In the genomic region with DNA sequence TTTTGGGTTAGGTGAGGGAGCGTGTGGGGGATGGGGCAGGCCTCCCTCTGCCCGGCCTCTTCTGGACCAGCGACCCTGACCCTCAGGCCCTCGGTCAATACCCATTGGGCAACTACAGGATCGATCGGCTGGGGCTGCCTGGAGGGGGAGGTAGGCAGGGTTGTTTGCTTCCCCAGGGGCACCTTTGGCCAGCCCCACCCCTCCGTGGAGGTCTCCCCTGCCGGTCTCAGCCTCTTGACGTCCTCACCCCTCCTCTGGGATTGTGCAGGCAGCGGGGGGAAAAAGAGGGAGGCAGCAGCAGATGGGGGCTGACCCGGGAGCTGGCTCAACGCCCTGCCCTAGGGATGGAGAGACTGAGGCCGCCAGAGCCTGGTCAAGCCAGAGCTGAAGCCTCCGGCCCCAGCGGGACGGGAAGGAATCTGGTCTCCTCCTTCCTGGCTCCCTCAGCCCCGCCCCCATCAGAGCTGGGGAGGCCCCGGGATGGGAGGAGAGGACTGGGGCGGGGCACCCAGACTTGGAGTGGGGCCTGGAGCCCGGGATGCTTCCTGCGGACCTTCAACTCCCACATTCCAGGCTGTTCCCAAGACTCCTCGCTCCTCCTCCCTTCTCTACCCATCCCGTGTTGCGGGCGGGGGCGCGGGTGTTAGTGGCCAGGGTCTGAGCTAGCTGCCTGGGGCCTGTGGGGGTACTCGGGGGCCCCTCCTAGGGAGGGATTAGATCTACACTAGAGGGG, we compare ENCODE assay signal across 1 cellular context.
TF ChIP-seq lines count a peak whose summit lies in the region.

No MANE protein-coding gene starts in this region.

TF ChIP-seq in HepG2, 621 proteins besides CTCF, POLR2A, EP300 and RAD21 (continued from another document and continues in another):
- TF ChIP-seq ETV5 (CRISPR knock-in tag; IDR thresholded peaks at IDR 0.05; ENCODE audit: borderline replicate concordance) (peak; percentile 88), ZNF816 (CRISPR knock-in tag; IDR thresholded peaks at IDR 0.05; ENCODE audit: borderline replicate concordance) (peak; percentile 70; the same call in 1 of the 2 replicates), FOXA1 (IDR thresholded peaks at IDR 0.05) (peak; percentile 43; the same call in 1 of the 2 replicates), FOXA1 (CRISPR knock-in tag; IDR thresholded peaks at IDR 0.05) (peak; percentile 98), MEIS2 (CRISPR knock-in tag; IDR thresholded peaks at IDR 0.05) (peak; percentile 74; the same call in 1 of the 2 replicates), ZNF674 (CRISPR knock-in tag; IDR thresholded peaks at IDR 0.05; ENCODE audit: low read depth) (no peak), ZNF337 (CRISPR knock-in tag; IDR thresholded peaks at IDR 0.05; ENCODE audit: borderline replicate concordance, low read depth) (no peak), DNMT1 (CRISPR knock-in tag; IDR thresholded peaks at IDR 0.05) (peak; percentile 67; the same call in 1 of the 2 replicates), FIP1L1 (IDR thresholded peaks at IDR 0.05; ENCODE audit: borderline replicate concordance, insufficient read depth, low read depth, low read length) (no peak), ZNF790 (CRISPR knock-in tag; IDR thresholded peaks at IDR 0.05; ENCODE audit: borderline replicate concordance) (peak; percentile 77; the same call in 1 of the 2 replicates), ZNF333 (CRISPR knock-in tag; IDR thresholded peaks at IDR 0.05; ENCODE audit: borderline replicate concordance) (peak; percentile 85; the same call in 1 of the 2 replicates), ZNF777 (CRISPR knock-in tag; IDR thresholded peaks at IDR 0.05) (peak; percentile 53; the same call in 1 of the 2 replicates), RAD51 (IDR thresholded peaks at IDR 0.05; ENCODE audit: borderline replicate concordance) (no peak), CEBPB (IDR thresholded peaks at IDR 0.05; ENCODE audit: borderline replicate concordance, low read depth, low read length) (peak; percentile 95), ZBTB1 (CRISPR knock-in tag; IDR thresholded peaks at IDR 0.05; ENCODE audit: borderline replicate concordance) (peak; percentile 26; the same call in 1 of the 2 replicates), RBAK (CRISPR knock-in tag; IDR thresholded peaks at IDR 0.05) (no peak), TMF1 (CRISPR knock-in tag; IDR thresholded peaks at IDR 0.05; ENCODE audit: low read depth) (peak; percentile 63), NONO (IDR thresholded peaks at IDR 0.05) (no peak), NONO (CRISPR knock-in tag; conservative IDR thresholded peaks at IDR 0.05) (peak; percentile 99), MTF2 (CRISPR knock-in tag; IDR thresholded peaks at IDR 0.05; ENCODE audit: borderline replicate concordance) (peak; percentile 64; the same call in 1 of the 2 replicates), KDM1A (CRISPR knock-in tag; IDR thresholded peaks at IDR 0.05) (no peak; the same call in 1 of the 2 replicates), ZNF232 (CRISPR knock-in tag; IDR thresholded peaks at IDR 0.05; ENCODE audit: borderline replicate concordance) (peak; percentile 59; the same call in 1 of the 2 replicates), AHR (CRISPR knock-in tag; IDR thresholded peaks at IDR 0.05) (peak; percentile 61; the same call in 1 of the 2 replicates), HIVEP1 (CRISPR knock-in tag; IDR thresholded peaks at IDR 0.05) (peak; percentile 99), CC2D1A (CRISPR knock-in tag; IDR thresholded peaks at IDR 0.05) (no peak), CREM (IDR thresholded peaks at IDR 0.05) (peak; percentile 87), CREM (CRISPR knock-in tag; IDR thresholded peaks at IDR 0.05) (no peak), ZNF616 (CRISPR knock-in tag; IDR thresholded peaks at IDR 0.05; ENCODE audit: low read depth) (no peak), ZMYM4 (CRISPR knock-in tag; IDR thresholded peaks at IDR 0.05) (peak; percentile 93), ELF1 (CRISPR knock-in tag; IDR thresholded peaks at IDR 0.05) (peak; percentile 53; the same call in 1 of the 2 replicates), EZH2 (conservative IDR thresholded peaks at IDR 0.05; ENCODE audit: low read depth, low read length) (no peak), MEIS1 (CRISPR knock-in tag; IDR thresholded peaks at IDR 0.05; ENCODE audit: borderline replicate concordance) (peak; percentile 93; the same call in 1 of the 2 replicates), KLF12 (CRISPR knock-in tag; IDR thresholded peaks at IDR 0.05; ENCODE audit: borderline replicate concordance) (peak; percentile 77; the same call in 1 of the 2 replicates), HMGA1 (CRISPR knock-in tag; conservative IDR thresholded peaks at IDR 0.05) (no peak)
- TF ChIP-seq, protein P1, sequence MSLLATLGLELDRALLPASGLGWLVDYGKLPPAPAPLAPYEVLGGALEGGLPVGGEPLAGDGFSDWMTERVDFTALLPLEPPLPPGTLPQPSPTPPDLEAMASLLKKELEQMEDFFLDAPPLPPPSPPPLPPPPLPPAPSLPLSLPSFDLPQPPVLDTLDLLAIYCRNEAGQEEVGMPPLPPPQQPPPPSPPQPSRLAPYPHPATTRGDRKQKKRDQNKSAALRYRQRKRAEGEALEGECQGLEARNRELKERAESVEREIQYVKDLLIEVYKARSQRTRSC (CRISPR knock-in tag; IDR thresholded peaks at IDR 0.05; ENCODE audit: low read depth): no peak
- TF ChIP-seq, protein P2, sequence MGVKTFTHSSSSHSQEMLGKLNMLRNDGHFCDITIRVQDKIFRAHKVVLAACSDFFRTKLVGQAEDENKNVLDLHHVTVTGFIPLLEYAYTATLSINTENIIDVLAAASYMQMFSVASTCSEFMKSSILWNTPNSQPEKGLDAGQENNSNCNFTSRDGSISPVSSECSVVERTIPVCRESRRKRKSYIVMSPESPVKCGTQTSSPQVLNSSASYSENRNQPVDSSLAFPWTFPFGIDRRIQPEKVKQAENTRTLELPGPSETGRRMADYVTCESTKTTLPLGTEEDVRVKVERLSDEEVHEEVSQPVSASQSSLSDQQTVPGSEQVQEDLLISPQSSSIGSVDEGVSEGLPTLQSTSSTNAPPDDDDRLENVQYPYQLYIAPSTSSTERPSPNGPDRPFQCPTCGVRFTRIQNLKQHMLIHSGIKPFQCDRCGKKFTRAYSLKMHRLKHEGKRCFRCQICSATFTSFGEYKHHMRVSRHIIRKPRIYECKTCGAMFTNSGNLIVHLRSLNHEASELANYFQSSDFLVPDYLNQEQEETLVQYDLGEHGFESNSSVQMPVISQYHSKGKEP (CRISPR knock-in tag; IDR thresholded peaks at IDR 0.05): no peak
- TF ChIP-seq, protein P3, sequence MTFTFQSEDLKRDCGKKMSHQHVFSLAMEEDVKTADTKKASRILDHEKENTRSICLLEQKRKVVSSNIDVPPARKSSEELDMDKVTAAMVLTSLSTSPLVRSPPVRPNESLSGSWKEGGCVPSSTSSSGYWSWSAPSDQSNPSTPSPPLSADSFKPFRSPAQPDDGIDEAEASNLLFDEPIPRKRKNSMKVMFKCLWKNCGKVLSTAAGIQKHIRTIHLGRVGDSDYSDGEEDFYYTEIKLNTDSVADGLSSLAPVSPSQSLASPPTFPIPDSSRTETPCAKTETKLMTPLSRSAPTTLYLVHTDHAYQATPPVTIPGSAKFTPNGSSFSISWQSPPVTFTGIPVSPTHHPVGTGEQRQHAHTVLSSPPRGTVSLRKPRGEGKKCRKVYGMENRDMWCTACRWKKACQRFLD (CRISPR knock-in tag; IDR thresholded peaks at IDR 0.05; ENCODE audit: borderline replicate concordance): no peak; the same call in 1 of the 2 replicates
- TF ChIP-seq, protein P4, sequence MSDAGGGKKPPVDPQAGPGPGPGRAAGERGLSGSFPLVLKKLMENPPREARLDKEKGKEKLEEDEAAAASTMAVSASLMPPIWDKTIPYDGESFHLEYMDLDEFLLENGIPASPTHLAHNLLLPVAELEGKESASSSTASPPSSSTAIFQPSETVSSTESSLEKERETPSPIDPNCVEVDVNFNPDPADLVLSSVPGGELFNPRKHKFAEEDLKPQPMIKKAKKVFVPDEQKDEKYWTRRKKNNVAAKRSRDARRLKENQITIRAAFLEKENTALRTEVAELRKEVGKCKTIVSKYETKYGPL (CRISPR knock-in tag; IDR thresholded peaks at IDR 0.05): no peak
- TF ChIP-seq, protein P5, sequence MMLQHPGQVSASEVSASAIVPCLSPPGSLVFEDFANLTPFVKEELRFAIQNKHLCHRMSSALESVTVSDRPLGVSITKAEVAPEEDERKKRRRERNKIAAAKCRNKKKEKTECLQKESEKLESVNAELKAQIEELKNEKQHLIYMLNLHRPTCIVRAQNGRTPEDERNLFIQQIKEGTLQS (CRISPR knock-in tag; IDR thresholded peaks at IDR 0.05): peak; percentile 35; the same call in 1 of the 2 replicates
- TF ChIP-seq, protein P6, sequence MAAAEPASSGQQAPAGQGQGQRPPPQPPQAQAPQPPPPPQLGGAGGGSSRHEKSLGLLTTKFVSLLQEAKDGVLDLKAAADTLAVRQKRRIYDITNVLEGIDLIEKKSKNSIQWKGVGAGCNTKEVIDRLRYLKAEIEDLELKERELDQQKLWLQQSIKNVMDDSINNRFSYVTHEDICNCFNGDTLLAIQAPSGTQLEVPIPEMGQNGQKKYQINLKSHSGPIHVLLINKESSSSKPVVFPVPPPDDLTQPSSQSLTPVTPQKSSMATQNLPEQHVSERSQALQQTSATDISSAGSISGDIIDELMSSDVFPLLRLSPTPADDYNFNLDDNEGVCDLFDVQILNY (CRISPR knock-in tag; conservative IDR thresholded peaks at IDR 0.05): no peak; the same call in 1 of the 2 replicates
- TF ChIP-seq, protein P7, sequence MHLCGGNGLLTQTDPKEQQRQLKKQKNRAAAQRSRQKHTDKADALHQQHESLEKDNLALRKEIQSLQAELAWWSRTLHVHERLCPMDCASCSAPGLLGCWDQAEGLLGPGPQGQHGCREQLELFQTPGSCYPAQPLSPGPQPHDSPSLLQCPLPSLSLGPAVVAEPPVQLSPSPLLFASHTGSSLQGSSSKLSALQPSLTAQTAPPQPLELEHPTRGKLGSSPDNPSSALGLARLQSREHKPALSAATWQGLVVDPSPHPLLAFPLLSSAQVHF (CRISPR knock-in tag; IDR thresholded peaks at IDR 0.05): no peak
- TF ChIP-seq, protein P8, sequence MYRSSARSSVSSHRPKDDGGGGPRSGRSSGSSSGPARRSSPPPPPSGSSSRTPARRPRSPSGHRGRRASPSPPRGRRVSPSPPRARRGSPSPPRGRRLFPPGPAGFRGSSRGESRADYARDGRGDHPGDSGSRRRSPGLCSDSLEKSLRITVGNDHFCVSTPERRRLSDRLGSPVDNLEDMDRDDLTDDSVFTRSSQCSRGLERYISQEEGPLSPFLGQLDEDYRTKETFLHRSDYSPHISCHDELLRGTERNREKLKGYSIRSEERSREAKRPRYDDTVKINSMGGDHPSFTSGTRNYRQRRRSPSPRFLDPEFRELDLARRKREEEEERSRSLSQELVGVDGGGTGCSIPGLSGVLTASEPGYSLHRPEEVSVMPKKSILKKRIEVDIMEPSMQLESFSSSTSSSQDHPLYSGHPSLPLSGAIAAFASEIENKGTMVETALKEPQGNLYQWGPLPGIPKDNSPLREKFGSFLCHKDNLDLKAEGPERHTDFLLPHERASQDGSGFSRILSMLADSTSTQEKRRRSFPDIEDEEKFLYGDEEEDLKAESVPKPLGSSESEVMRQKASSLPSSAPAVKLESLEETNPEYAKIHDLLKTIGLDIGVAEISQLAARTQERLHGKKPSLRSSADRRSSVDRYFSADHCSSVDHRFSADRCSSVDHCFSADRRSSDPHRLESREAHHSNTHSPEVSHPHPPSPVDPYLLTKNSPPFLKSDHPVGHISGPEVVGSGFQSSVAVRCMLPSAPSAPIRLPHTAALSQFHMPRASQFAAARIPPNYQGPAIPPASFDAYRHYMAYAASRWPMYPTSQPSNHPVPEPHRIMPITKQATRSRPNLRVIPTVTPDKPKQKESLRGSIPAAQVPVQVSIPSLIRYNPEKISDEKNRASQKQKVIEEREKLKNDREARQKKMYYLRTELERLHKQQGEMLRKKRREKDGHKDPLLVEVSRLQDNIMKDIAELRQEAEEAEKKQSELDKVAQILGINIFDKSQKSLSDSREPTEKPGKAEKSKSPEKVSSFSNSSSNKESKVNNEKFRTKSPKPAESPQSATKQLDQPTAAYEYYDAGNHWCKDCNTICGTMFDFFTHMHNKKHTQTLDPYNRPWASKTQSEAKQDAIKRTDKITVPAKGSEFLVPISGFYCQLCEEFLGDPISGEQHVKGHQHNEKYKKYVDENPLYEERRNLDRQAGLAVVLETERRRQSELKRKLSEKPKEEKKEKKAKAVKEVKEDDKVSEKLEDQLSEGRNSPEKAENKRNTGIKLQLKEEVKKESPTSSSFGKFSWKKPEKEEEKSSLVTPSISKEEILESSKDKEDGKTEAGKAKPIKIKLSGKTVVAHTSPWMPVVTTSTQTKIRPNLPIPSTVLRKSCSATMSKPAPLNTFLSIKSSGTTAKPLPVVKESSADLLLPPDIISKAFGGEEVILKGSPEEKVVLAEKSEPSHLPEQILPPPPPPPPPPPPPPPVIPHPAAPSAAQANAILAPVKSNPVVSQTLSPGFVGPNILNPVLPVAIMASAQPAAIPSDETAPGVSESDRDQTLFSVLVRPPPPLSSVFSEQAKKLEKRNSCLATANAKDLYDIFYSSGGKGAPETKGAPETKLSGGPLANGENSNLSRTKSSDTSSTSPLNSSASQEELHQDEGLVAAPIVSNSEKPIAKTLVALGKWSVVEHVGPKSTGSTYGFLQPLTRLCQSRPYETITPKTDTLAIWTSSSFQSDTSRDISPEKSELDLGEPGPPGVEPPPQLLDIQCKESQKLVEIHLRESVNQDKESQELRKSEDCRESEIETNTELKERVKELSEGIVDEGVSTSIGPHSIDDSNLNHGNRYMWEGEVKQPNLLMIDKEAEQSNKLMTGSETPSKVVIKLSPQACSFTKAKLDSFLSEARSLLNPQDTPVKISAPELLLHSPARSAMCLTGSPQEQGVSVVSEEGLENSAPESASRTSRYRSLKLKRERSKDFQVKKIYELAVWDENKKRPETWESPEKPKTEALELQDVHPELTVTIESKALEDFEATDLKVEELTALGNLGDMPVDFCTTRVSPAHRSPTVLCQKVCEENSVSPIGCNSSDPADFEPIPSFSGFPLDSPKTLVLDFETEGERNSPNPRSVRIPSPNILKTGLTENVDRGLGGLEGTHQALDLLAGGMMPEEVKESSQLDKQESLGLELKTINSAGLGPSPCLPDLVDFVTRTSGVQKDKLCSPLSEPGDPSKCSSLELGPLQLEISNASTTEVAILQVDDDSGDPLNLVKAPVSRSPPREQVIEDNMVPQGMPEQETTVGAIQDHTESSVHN (CRISPR knock-in tag; IDR thresholded peaks at IDR 0.05): peak; percentile 96
- TF ChIP-seq, protein P9, sequence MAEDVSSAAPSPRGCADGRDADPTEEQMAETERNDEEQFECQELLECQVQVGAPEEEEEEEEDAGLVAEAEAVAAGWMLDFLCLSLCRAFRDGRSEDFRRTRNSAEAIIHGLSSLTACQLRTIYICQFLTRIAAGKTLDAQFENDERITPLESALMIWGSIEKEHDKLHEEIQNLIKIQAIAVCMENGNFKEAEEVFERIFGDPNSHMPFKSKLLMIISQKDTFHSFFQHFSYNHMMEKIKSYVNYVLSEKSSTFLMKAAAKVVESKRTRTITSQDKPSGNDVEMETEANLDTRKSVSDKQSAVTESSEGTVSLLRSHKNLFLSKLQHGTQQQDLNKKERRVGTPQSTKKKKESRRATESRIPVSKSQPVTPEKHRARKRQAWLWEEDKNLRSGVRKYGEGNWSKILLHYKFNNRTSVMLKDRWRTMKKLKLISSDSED (CRISPR knock-in tag; IDR thresholded peaks at IDR 0.05): no peak
- TF ChIP-seq, protein P10, sequence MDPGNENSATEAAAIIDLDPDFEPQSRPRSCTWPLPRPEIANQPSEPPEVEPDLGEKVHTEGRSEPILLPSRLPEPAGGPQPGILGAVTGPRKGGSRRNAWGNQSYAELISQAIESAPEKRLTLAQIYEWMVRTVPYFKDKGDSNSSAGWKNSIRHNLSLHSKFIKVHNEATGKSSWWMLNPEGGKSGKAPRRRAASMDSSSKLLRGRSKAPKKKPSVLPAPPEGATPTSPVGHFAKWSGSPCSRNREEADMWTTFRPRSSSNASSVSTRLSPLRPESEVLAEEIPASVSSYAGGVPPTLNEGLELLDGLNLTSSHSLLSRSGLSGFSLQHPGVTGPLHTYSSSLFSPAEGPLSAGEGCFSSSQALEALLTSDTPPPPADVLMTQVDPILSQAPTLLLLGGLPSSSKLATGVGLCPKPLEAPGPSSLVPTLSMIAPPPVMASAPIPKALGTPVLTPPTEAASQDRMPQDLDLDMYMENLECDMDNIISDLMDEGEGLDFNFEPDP (CRISPR knock-in tag; conservative IDR thresholded peaks at IDR 0.05): peak; percentile 89; the same call in 1 of the 2 replicates
